17 cellular contexts compared by ENCODE assay signal in the genomic region with DNA sequence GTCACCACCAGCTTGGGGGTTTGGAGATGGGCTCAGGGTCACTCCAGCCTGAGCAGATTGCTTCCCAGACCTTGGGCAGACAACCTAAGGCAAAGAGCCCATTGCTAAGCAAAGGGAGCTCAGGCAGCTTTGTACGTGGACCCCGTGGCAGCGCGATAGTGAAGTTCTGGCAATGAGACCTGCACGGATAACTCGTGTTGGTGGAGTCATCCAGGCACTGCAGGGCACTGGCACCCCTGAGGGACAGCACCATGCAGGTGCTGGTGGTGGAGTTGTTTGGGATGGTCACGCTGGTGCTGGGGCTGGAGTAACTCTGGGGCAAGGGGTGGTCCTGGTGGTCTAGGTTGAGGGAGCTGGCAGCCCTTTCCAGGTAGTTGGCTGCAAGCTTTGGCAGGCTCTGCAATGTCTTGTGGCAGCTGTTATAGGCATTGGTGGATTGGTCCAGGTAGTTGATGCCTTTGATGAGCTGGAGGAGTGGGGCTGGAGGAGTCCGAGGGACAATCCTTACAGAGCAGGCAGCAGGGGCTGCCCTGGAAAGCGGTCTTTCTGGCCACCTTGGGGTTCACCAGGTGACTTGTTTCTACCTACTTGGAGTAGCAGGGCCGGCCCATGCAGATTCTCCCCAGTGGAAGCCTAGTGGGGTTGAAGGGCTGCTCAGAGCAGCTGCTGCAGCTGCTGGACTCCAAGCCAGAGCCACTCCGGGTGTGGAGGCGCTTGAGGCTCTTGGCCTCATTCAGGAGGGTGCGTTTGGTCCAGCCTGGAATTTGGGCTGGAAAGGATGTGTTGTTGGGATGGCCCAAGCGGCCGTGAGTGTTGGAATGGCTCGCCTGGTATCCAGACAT. TPM values are rescaled to one million over a fixed set of nuclear protein-coding genes. Genes with fewer than 3 reads are reported as not detected.
DNase-seq lines count a peak whose midpoint lies in the region; ATAC-seq, FAIRE-seq and TF ChIP-seq lines count a peak whose summit lies in the region.
"Had no signal": no experiment of that assay in that cellular context is flagged by ENCODE, and none has a peak within 500 bp of the region (broad histone marks: within the 10 kb centered on the region; RNA-seq: fewer than 3 reads in every experiment).

No MANE protein-coding gene starts in this region.

- DNase-seq in right cardiac atrium (peak in 2 of 3 donors; percentile 65 to 72), left ventricle myocardium inferior (no peak), kidney (peak; percentile 64), neural progenitor cell (ENCODE audit: low spot score) (peak; percentile 1), pancreas (no peak), endothelial cell (ENCODE audit: low spot score) (no peak), foreskin keratinocyte (no peak)
- DNase-seq: 8988T; AML-193; Caco-2; CD8-positive, alpha-beta memory T cell; GF-D8 had no signal

- H3K9ac ChIP-seq in kidney (ENCODE audit: low read length in 2 of 2) (no peak overlapping the region), neural progenitor cell (no peak overlapping the region)
- H3K9ac ChIP-seq: BLaER1 had no signal

- H3K36me3 ChIP-seq in left ventricle myocardium inferior, result no peaks in the 10 kb centered on the region
- no peaks in the 10 kb centered on the region for H3K36me3 ChIP-seq in kidney (ENCODE audit: control insufficient read depth in 1 of 2, insufficient read depth in 2 of 2, low read length in 2 of 2)
- no peaks in the 10 kb centered on the region for H3K36me3 ChIP-seq in neural progenitor cell
- H3K36me3 ChIP-seq in pancreas, result no peaks in the 10 kb centered on the region
- H3K36me3 ChIP-seq: BLaER1 had no signal

- H3K4me2 ChIP-seq in neural progenitor cell, result no peak overlapping the region
- H3K4me2 ChIP-seq: BLaER1 had no signal

- no peaks in the 10 kb centered on the region for H3K79me2 ChIP-seq in neural progenitor cell (ENCODE audit: low read depth)

- H3K4me1 Mint-ChIP-seq in neural progenitor cell, result peaks cover 19% of the 10 kb centered on the region
- H3K4me1 Mint-ChIP-seq in stimulated activated memory B cell treated with anti-CD40 and anti-IgM and Interleukin-4, amounts not matched to agents 10 μg/mL and 1 μg/mL and 100 μg/mL, for 72 hours, result no peaks in the 10 kb centered on the region
- H3K4me1 Mint-ChIP-seq in endothelial cell (ENCODE audit: unreplicated experiment), result peaks cover 28% of the 10 kb centered on the region

- H3K4me1 ChIP-seq in right cardiac atrium (ENCODE audit: control insufficient read depth, insufficient read depth, low read length) (peaks cover 3% of the 10 kb centered on the region), left ventricle myocardium inferior (peaks cover 37% of the 10 kb centered on the region), kidney (ENCODE audit: control insufficient read depth in 1 of 2, insufficient read depth in 1 of 2, low read depth in 1 of 2, low read length in 2 of 2) (peaks cover 0 to 3% of the 10 kb centered on the region in 2 donors), neural progenitor cell (peaks cover 21% of the 10 kb centered on the region), pancreas (no peaks in the 10 kb centered on the region), foreskin keratinocyte (peaks cover 7% of the 10 kb centered on the region)

- H3K4me3 Mint-ChIP-seq in neural progenitor cell (no peak overlapping the region), endothelial cell (ENCODE audit: unreplicated experiment) (no peak overlapping the region)
- H3K4me3 Mint-ChIP-seq in stimulated activated memory B cell treated with anti-CD40 and anti-IgM and Interleukin-4, amounts not matched to agents 10 μg/mL and 1 μg/mL and 100 μg/mL, for 72 hours, result no peak overlapping the region
- H3K4me3 Mint-ChIP-seq: CD8-positive, alpha-beta memory T cell had no signal

- H3K27ac ChIP-seq in right cardiac atrium (ENCODE audit: low read length), result no peak overlapping the region
- H3K27ac ChIP-seq in left ventricle myocardium inferior (replicated peaks), result no peak overlapping the region
- H3K27ac ChIP-seq in kidney (ENCODE audit: low read depth in 2 of 2, low read length in 2 of 2), result no peak overlapping the region
- no peak overlapping the region for H3K27ac ChIP-seq in neural progenitor cell
- no peak overlapping the region for H3K27ac ChIP-seq in pancreas
- no peak overlapping the region for H3K27ac ChIP-seq in foreskin keratinocyte
- H3K27ac ChIP-seq: BLaER1, HL-60 had no signal

- H3K27ac Mint-ChIP-seq in neural progenitor cell (no peak overlapping the region), endothelial cell (ENCODE audit: unreplicated experiment) (no peak overlapping the region)
- no peak overlapping the region for H3K27ac Mint-ChIP-seq in stimulated activated memory B cell treated with anti-CD40 and anti-IgM and Interleukin-4, amounts not matched to agents 10 μg/mL and 1 μg/mL and 100 μg/mL, for 72 hours

- H3K9me3 ChIP-seq in right cardiac atrium (ENCODE audit: control insufficient read depth, low read length) (no peaks in the 10 kb centered on the region), left ventricle myocardium inferior (replicated peaks) (no peaks in the 10 kb centered on the region), kidney (ENCODE audit: control insufficient read depth in 1 of 2, low read length in 2 of 2) (no peaks in the 10 kb centered on the region), neural progenitor cell (ENCODE audit: low read depth) (no peaks in the 10 kb centered on the region), pancreas (no peaks in the 10 kb centered on the region)
- H3K9me3 ChIP-seq: BLaER1, Caco-2 had no signal

- ATAC-seq in right cardiac atrium (no peak), pancreas (no peak), foreskin keratinocyte (no peak)
- peak; percentile 19 for ATAC-seq in stimulated activated memory B cell treated with anti-CD40 and anti-IgM and Interleukin-4, amounts not matched to agents 10 μg/mL and 1 μg/mL and 100 μg/mL, for 72 hours
- ATAC-seq: HCT116 had no signal

- no peak overlapping the region for H2AFZ ChIP-seq in neural progenitor cell (replicated peaks)

- peaks cover 8% of the 10 kb centered on the region for H3F3A ChIP-seq in neural progenitor cell (ENCODE audit: low read depth)

- 83% methylated on average over 16 of the region's 16 CpGs for WGBS in right cardiac atrium
- 88 to 90% methylated on average over 16 of the region's 16 CpGs for WGBS in pancreas, 2 donors

- H3K4me3 ChIP-seq in right cardiac atrium (ENCODE audit: low read length), result no peak overlapping the region
- H3K4me3 ChIP-seq in left ventricle myocardium inferior, result no peak overlapping the region
- no peak overlapping the region for H3K4me3 ChIP-seq in kidney (ENCODE audit: low read length in 2 of 2)
- H3K4me3 ChIP-seq in neural progenitor cell, result no peak overlapping the region
- H3K4me3 ChIP-seq in pancreas, result no peak overlapping the region
- H3K4me3 ChIP-seq: BLaER1 had no signal

- H3K27me3 Mint-ChIP-seq in neural progenitor cell (ENCODE audit: insufficient read depth, low read depth), result peaks cover 4% of the 10 kb centered on the region
- no peaks in the 10 kb centered on the region for H3K27me3 Mint-ChIP-seq in stimulated activated memory B cell treated with anti-CD40 and anti-IgM and Interleukin-4, amounts not matched to agents 10 μg/mL and 1 μg/mL and 100 μg/mL, for 72 hours
- H3K27me3 Mint-ChIP-seq in endothelial cell (ENCODE audit: unreplicated experiment), result peaks cover 3% of the 10 kb centered on the region

- no peak for FAIRE-seq in kidney (lab: Jason Lieb, UNC)
- FAIRE-seq in pancreas (lab: Jason Lieb, UNC), result no peak
- FAIRE-seq: H54 had no signal

- H3K36me3 Mint-ChIP-seq in neural progenitor cell, result no peaks in the 10 kb centered on the region
- no peaks in the 10 kb centered on the region for H3K36me3 Mint-ChIP-seq in stimulated activated memory B cell treated with anti-CD40 and anti-IgM and Interleukin-4, amounts not matched to agents 10 μg/mL and 1 μg/mL and 100 μg/mL, for 72 hours
- H3K36me3 Mint-ChIP-seq in endothelial cell (ENCODE audit: low read depth, unreplicated experiment), result no peaks in the 10 kb centered on the region
- H3K36me3 Mint-ChIP-seq: CD8-positive, alpha-beta memory T cell had no signal

- no peaks in the 10 kb centered on the region for H3K9me3 Mint-ChIP-seq in neural progenitor cell
- H3K9me3 Mint-ChIP-seq in stimulated activated memory B cell treated with anti-CD40 and anti-IgM and Interleukin-4, amounts not matched to agents 10 μg/mL and 1 μg/mL and 100 μg/mL, for 72 hours, result no peaks in the 10 kb centered on the region
- no peaks in the 10 kb centered on the region for H3K9me3 Mint-ChIP-seq in endothelial cell (ENCODE audit: unreplicated experiment)
- H3K9me3 Mint-ChIP-seq: CD8-positive, alpha-beta memory T cell had no signal

- H3K27me3 ChIP-seq in right cardiac atrium (ENCODE audit: control insufficient read depth, insufficient read depth) (no peaks in the 10 kb centered on the region), left ventricle myocardium inferior (ENCODE audit: low read depth) (no peaks in the 10 kb centered on the region), neural progenitor cell (no peaks in the 10 kb centered on the region), pancreas (no peaks in the 10 kb centered on the region), foreskin keratinocyte (no peaks in the 10 kb centered on the region)
- H3K27me3 ChIP-seq: BLaER1 had no signal

- no peak for TF ChIP-seq CTCF in left ventricle myocardium inferior (IDR thresholded peaks at IDR 0.05; ENCODE audit: borderline replicate concordance)
- no peak for TF ChIP-seq CTCF in kidney (IDR thresholded peaks at IDR 0.05; ENCODE audit: borderline replicate concordance, extremely low read depth, insufficient read depth)
- no peak for TF ChIP-seq CTCF in neural progenitor cell (IDR thresholded peaks at IDR 0.05)
- TF ChIP-seq CTCF in pancreas (IDR thresholded peaks at IDR 0.05), result no peak
- no peak for TF ChIP-seq CTCF in endothelial cell (IDR thresholded peaks at IDR 0.05; ENCODE audit: unreplicated experiment)
- no peak for TF ChIP-seq CTCF in foreskin keratinocyte (conservative IDR thresholded peaks at IDR 0.05)

- intact Hi-C loops in right cardiac atrium (cut with DNase I) (no loop called here), left ventricle myocardium inferior (cut with micrococcal nuclease) (loop anchor here (10.0 kb wide), 1 partner anchor 56 kb away; no protein-coding TSS in a partner anchor), kidney (cut with DNase I) (no loop called here), pancreas (cut with DNase I) (loop anchor here in 1 of 3 donors (10.0 kb wide), 1 partner anchor 46 kb away; no protein-coding TSS in a partner anchor)

- no peaks in the 10 kb centered on the region for H4K20me1 ChIP-seq in neural progenitor cell (ENCODE audit: low read depth)
- H4K20me1 ChIP-seq: BLaER1 had no signal

RNA-seq across cellular contexts. Expression of a gene that starts 13.8 kb away (rescaled TPM):
- total RNA-seq in right cardiac atrium, result 100 to 1,000 TPM; 320 to 659 (median 492) TPM
- polyA plus RNA-seq in right cardiac atrium, result 257 TPM
- total RNA-seq in left ventricle myocardium inferior, result 257 TPM
- total RNA-seq in kidney, result 510 TPM
- polyA plus RNA-seq in kidney (ENCODE audit: insufficient read depth, low read depth, low replicate concordance), result 60.4 TPM
- total RNA-seq in neural progenitor cell (ENCODE audit: low replicate concordance), result 6.9 and 23.6 TPM in 2 replicates
- total RNA-seq in pancreas, result 100 to 1,000 TPM in 2 of 6 donors, 10 to 100 TPM in 4; 50.4 to 164 (median 63.9) TPM
- polyA plus RNA-seq in pancreas, result 100 to 1,000 TPM in 1 of 2 donors, 10 to 100 TPM in 1; 53.9 to 123 TPM
- total RNA-seq in endothelial cell (ENCODE audit: unreplicated experiment), result 1,732 TPM
- 44.6 and 57.5 TPM in 2 replicates for total RNA-seq in foreskin keratinocyte
- 36.2 and 44.7 TPM in 2 replicates for polyA plus RNA-seq in foreskin keratinocyte
- polyA plus RNA-seq: CD8-positive, alpha-beta memory T cell had no signal

RNA-seq across cellular contexts. Expression of a gene that starts 25.9 kb away (rescaled TPM):
- under 1 TPM in 1 of 4 donors, not detected in 3; 0.53 TPM for total RNA-seq in right cardiac atrium
- 0.09 TPM for polyA plus RNA-seq in right cardiac atrium
- not detected for total RNA-seq in left ventricle myocardium inferior
- total RNA-seq in kidney, result not detected
- not detected for polyA plus RNA-seq in kidney (ENCODE audit: insufficient read depth, low read depth, low replicate concordance)
- not detected in 2 replicates for total RNA-seq in neural progenitor cell (ENCODE audit: low replicate concordance)
- over 10,000 TPM in 4 of 6 donors, 1,000 to 10,000 TPM in 2; 2,923 to 21,242 (median 14,470) TPM for total RNA-seq in pancreas
- over 10,000 TPM in 1 of 2 donors, 1,000 to 10,000 TPM in 1; 6,851 to 15,141 TPM for polyA plus RNA-seq in pancreas
- total RNA-seq in endothelial cell (ENCODE audit: unreplicated experiment), result not detected
- not detected in 2 replicates for total RNA-seq in foreskin keratinocyte
- polyA plus RNA-seq in foreskin keratinocyte, result not detected in 2 replicates
- total RNA-seq: Caco-2; CD8-positive, alpha-beta memory T cell had no signal
- polyA plus RNA-seq: CD8-positive, alpha-beta memory T cell had no signal

RNA-seq across cellular contexts. Expression of a gene that starts 50.5 kb away (rescaled TPM):
- total RNA-seq in right cardiac atrium (under 1 TPM in 1 of 4 donors, not detected in 3; 0.86 TPM), left ventricle myocardium inferior (not detected), kidney (not detected), neural progenitor cell (ENCODE audit: low replicate concordance) (not detected in 2 replicates), pancreas (over 10,000 TPM; 17,183 to 55,024 (median 35,269) TPM), endothelial cell (ENCODE audit: unreplicated experiment) (not detected), foreskin keratinocyte (not detected in 2 replicates)
- polyA plus RNA-seq in right cardiac atrium (not detected), kidney (ENCODE audit: insufficient read depth, low read depth, low replicate concordance) (not detected), pancreas (over 10,000 TPM; 21,682 to 31,636 TPM), foreskin keratinocyte (not detected in 2 replicates)
- total RNA-seq: Caco-2; CD8-positive, alpha-beta memory T cell had no signal
- polyA plus RNA-seq: CD8-positive, alpha-beta memory T cell had no signal

Comparison
In these comparisons a context has a peak if more than half of its experiments do, and no peak if none do; other contexts are left out.
1. DNase-seq: peak in right cardiac atrium (2 of 3), kidney (single experiment) and neural progenitor cell (single experiment); none in left ventricle myocardium inferior (single experiment), pancreas (0 of 6), endothelial cell (single experiment) and foreskin keratinocyte (0 of 2).
2. RNA of a gene that starts 25.9 kb away (total RNA-seq): 2,923 to 21,242 TPM in pancreas; not detected in endothelial cell (single experiment), 0.53 TPM in right cardiac atrium, not detected in left ventricle myocardium inferior (single experiment), not detected in kidney (single experiment), not detected in neural progenitor cell and not detected in foreskin keratinocyte; every median in the first group is over 1,000 times any median in the second.
3. RNA of a gene that starts 50.5 kb away (total RNA-seq): 17,183 to 55,024 TPM in pancreas; not detected in endothelial cell (single experiment), 0.86 TPM in right cardiac atrium, not detected in left ventricle myocardium inferior (single experiment), not detected in kidney (single experiment), not detected in neural progenitor cell and not detected in foreskin keratinocyte; every median in the first group is over 1,000 times any median in the second.